Comparison of ENCODE assay signal across 1 cellular context in the genomic region with DNA sequence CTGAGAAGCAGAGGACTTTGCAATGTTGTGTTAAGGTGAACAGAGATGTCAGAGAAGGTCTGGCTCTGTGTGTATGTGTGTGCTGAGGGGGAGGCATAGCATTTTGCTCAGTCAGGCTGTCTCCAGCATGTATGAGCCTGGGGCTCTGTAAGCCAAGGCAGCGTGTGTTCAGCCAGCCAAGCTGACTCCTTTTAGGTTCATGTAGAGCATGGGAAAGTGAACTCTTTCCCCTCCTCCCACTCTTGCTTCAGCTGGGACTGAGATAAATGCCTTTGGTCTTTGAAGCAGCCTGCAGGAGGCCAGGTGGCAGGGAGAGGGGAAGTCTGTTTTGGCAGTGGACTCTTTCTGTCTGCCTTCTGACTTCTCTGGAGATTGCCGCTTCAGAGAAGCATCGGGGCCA.
TF ChIP-seq lines count a peak whose summit lies in the region.

No MANE protein-coding gene starts in this region.

TF ChIP-seq in SK-N-SH, 30 proteins besides CTCF, POLR2A, EP300 and RAD21 (continued from another document):
- TF ChIP-seq, protein P1, sequence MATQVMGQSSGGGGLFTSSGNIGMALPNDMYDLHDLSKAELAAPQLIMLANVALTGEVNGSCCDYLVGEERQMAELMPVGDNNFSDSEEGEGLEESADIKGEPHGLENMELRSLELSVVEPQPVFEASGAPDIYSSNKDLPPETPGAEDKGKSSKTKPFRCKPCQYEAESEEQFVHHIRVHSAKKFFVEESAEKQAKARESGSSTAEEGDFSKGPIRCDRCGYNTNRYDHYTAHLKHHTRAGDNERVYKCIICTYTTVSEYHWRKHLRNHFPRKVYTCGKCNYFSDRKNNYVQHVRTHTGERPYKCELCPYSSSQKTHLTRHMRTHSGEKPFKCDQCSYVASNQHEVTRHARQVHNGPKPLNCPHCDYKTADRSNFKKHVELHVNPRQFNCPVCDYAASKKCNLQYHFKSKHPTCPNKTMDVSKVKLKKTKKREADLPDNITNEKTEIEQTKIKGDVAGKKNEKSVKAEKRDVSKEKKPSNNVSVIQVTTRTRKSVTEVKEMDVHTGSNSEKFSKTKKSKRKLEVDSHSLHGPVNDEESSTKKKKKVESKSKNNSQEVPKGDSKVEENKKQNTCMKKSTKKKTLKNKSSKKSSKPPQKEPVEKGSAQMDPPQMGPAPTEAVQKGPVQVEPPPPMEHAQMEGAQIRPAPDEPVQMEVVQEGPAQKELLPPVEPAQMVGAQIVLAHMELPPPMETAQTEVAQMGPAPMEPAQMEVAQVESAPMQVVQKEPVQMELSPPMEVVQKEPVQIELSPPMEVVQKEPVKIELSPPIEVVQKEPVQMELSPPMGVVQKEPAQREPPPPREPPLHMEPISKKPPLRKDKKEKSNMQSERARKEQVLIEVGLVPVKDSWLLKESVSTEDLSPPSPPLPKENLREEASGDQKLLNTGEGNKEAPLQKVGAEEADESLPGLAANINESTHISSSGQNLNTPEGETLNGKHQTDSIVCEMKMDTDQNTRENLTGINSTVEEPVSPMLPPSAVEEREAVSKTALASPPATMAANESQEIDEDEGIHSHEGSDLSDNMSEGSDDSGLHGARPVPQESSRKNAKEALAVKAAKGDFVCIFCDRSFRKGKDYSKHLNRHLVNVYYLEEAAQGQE (IDR thresholded peaks at IDR 0.05; ENCODE audit: low read depth, low read length), result no peak
- no peak for TF ChIP-seq FOXM1 (IDR thresholded peaks at IDR 0.05; ENCODE audit: low read depth)
- TF ChIP-seq YY1 (IDR thresholded peaks at IDR 0.05; ENCODE audit: low read depth), result no peak
- TF ChIP-seq RFX5 (IDR thresholded peaks at IDR 0.05; ENCODE audit: low read length), result no peak
- TF ChIP-seq, protein P2, sequence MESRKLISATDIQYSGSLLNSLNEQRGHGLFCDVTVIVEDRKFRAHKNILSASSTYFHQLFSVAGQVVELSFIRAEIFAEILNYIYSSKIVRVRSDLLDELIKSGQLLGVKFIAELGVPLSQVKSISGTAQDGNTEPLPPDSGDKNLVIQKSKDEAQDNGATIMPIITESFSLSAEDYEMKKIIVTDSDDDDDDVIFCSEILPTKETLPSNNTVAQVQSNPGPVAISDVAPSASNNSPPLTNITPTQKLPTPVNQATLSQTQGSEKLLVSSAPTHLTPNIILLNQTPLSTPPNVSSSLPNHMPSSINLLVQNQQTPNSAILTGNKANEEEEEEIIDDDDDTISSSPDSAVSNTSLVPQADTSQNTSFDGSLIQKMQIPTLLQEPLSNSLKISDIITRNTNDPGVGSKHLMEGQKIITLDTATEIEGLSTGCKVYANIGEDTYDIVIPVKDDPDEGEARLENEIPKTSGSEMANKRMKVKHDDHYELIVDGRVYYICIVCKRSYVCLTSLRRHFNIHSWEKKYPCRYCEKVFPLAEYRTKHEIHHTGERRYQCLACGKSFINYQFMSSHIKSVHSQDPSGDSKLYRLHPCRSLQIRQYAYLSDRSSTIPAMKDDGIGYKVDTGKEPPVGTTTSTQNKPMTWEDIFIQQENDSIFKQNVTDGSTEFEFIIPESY (IDR thresholded peaks at IDR 0.05; ENCODE audit: borderline replicate concordance, low read depth), result no peak
- TF ChIP-seq ELF1 (IDR thresholded peaks at IDR 0.05), result no peak
- no peak for TF ChIP-seq SMC3 (IDR thresholded peaks at IDR 0.05; ENCODE audit: low read depth, low read length)
TF ChIP-seq in SK-N-SH: peak in this region for 0.
